Comparison of ENCODE assay signal across 27 cellular contexts in genomic region chr2:240511351-240512108, GRCh38. TPM values are rescaled to one million over a fixed set of nuclear protein-coding genes. Genes with fewer than 3 reads are reported as not detected.
DNase-seq lines count a peak whose midpoint lies in the region; TF ChIP-seq lines count a peak whose summit lies in the region.
"Had no signal": no experiment of that assay in that cellular context is flagged by ENCODE, and none has a peak within 500 bp of the region (broad histone marks: within the 10 kb centered on the region; RNA-seq: fewer than 3 reads in every experiment).

No MANE protein-coding gene starts in this region.

- TF ChIP-seq CTCF in esophagus muscularis mucosa (IDR thresholded peaks at IDR 0.05), result no peak
- TF ChIP-seq CTCF in transverse colon (IDR thresholded peaks at IDR 0.05), result no peak

- peaks cover 2% of the 10 kb centered on the region for H3K79me1 ChIP-seq in neuronal stem cell (ENCODE audit: low read depth, low read length)

- peak; percentile 23 for DNase-seq in activated CD4-positive, CD25-positive, alpha-beta regulatory T cell treated with anti-CD3 and anti-CD28 coated beads, Interleukin-2, amount 50 U/mL, for 72 hours
- no peak for DNase-seq in activated CD4-positive, CD25-positive, alpha-beta regulatory T cell (lab: John Stamatoyannopoulos, UW)
- DNase-seq in D341Med (ENCODE audit: low spot score), result peak; percentile 15
- DNase-seq in esophagus muscularis mucosa (ENCODE audit: extremely low spot score), result peak; percentile 37
- DNase-seq in neuronal stem cell (ENCODE audit: low spot score), result no peak
- no peak for DNase-seq in transverse colon
- DNase-seq in middle frontal gyrus (ENCODE audit: extremely low spot score, low spot score), result no peak
- DNase-seq in effector CD8-positive, alpha-beta T cell (lab: John Stamatoyannopoulos, UW), result no peak
- DNase-seq: activated B cell treated with CpG ODN at 0.5 μM for 24 hours; activated CD4-positive, alpha-beta T cell treated with anti-CD3 and anti-CD28 coated beads, Interleukin-2, amount 50 U/mL, for 48 hours; activated naive CD4-positive, alpha-beta T cell treated with anti-CD3 and anti-CD28 coated beads, Interleukin-2, amount 50 U/mL, for 16 hours; activated T-cell treated with anti-CD3 and anti-CD28 coated beads, Interleukin-2, amount 50 U/mL, for 24 hours; DMS79; gastrocnemius medialis; left colon; naive thymus-derived CD8-positive, alpha-beta T cell; NCI-H1417 treated with DMSO at 0.1 percent for 48 hours; NCI-H2029 treated with DMSO at 0.1 percent for 48 hours; NCI-H2227 treated with DMSO at 0.1 percent for 48 hours; NCI-H69; nucleus accumbens; PC-9; upper lobe of right lung had no signal

- H3K27me3 ChIP-seq in esophagus muscularis mucosa (no peaks in the 10 kb centered on the region), neuronal stem cell (ENCODE audit: control insufficient read depth in 3 of 3, insufficient read depth in 3 of 3, low read depth in 1 of 3, low read length in 3 of 3) (no peaks in the 10 kb centered on the region), transverse colon (no peaks in the 10 kb centered on the region)
- H3K27me3 ChIP-seq: body of pancreas, dorsolateral prefrontal cortex, gastrocnemius medialis, upper lobe of right lung had no signal

- H3K4me2 ChIP-seq in neuronal stem cell (ENCODE audit: insufficient read depth, low read length, poor library complexity, severe bottlenecking), result no peak overlapping the region
- H3K4me2 ChIP-seq: PC-9, SK-N-SH had no signal

- no peak overlapping the region for H2BK15ac ChIP-seq in neuronal stem cell (ENCODE audit: low read length)

- no peak overlapping the region for H2AFZ ChIP-seq in neuronal stem cell (ENCODE audit: low read length)
- H2AFZ ChIP-seq: PC-9 had no signal

- TF ChIP-seq POLR2A in esophagus muscularis mucosa (IDR thresholded peaks at IDR 0.05; ENCODE audit: low read depth), result no peak
- TF ChIP-seq POLR2A in transverse colon (IDR thresholded peaks at IDR 0.05), result no peak

- H2BK12ac ChIP-seq in neuronal stem cell (ENCODE audit: low read length), result no peak overlapping the region

- WGBS in esophagus muscularis mucosa, result 97% methylated on average over 22 of the region's 31 CpGs
- WGBS in neuronal stem cell (ENCODE audit: extremely low coverage in 2 of 2, insufficient read length in 2 of 2, insufficient replicate concordance in 1 of 2), 2 donors, result no CpG with 5 or more reads among the region's 31 CpGs
- WGBS in transverse colon (ENCODE audit: low coverage in 1 of 2), 2 donors, result 96% methylated on average over 22 of the region's 31 CpGs; no CpG with 5 or more reads in 1 of the 2 donors

- H2AK5ac ChIP-seq in neuronal stem cell (ENCODE audit: low read depth, low read length), result no peak overlapping the region

- no peak overlapping the region for H3K14ac ChIP-seq in neuronal stem cell (ENCODE audit: low read length)

- peaks cover 0 to 9% (median 2%) of the 10 kb centered on the region in 4 donors for H3K4me1 ChIP-seq in esophagus muscularis mucosa
- no peaks in the 10 kb centered on the region for H3K4me1 ChIP-seq in neuronal stem cell (ENCODE audit: control insufficient read depth in 2 of 2, insufficient read depth in 1 of 2, low read depth in 1 of 2, low read length in 2 of 2)
- H3K4me1 ChIP-seq in transverse colon, result peaks cover 0 to 5% (median 0%) of the 10 kb centered on the region in 4 donors
- H3K4me1 ChIP-seq: body of pancreas, gastrocnemius medialis, upper lobe of right lung had no signal

- H3K18ac ChIP-seq in neuronal stem cell (ENCODE audit: low read length), result no peak overlapping the region

- H3K9me3 ChIP-seq in esophagus muscularis mucosa (no peaks in the 10 kb centered on the region), neuronal stem cell (replicated peaks in 1 of 2; ENCODE audit: control insufficient read depth in 2 of 2, insufficient read depth in 1 of 2, low read depth in 1 of 2, low read length in 2 of 2) (peaks cover 0 to 1% of the 10 kb centered on the region in 2 donors), transverse colon (no peaks in the 10 kb centered on the region)
- H3K9me3 ChIP-seq: body of pancreas, gastrocnemius medialis, SK-N-SH, upper lobe of right lung had no signal

- intact Hi-C loops in esophagus muscularis mucosa (cut with DNase I), result loop anchor here (10.0 kb wide), 2 partner anchors 193 to 323 kb away; no protein-coding TSS in a partner anchor
- intact Hi-C loops in transverse colon (cut with DNase I; ENCODE audit: low total_unique reads), result no loop called here

- no peak overlapping the region for H3K4me3 ChIP-seq in esophagus muscularis mucosa
- peak overlapping the region in 1 of 2 donors; percentile 26 for H3K4me3 ChIP-seq in neuronal stem cell (ENCODE audit: low read length in 2 of 2)
- H3K4me3 ChIP-seq in transverse colon, result no peak overlapping the region
- H3K4me3 ChIP-seq: body of pancreas, dorsolateral prefrontal cortex, gastrocnemius medialis, PC-9, upper lobe of right lung had no signal

- H4K8ac ChIP-seq in neuronal stem cell (ENCODE audit: low read depth, low read length), result peak overlapping the region; percentile 68

- H3K27ac ChIP-seq in esophagus muscularis mucosa (replicated peaks in 1 of 4), result no peak overlapping the region
- no peak overlapping the region for H3K27ac ChIP-seq in neuronal stem cell (replicated peaks; ENCODE audit: low read length)
- H3K27ac ChIP-seq in transverse colon, result no peak overlapping the region
- H3K27ac ChIP-seq: 22Rv1, body of pancreas, dorsolateral prefrontal cortex, gastrocnemius medialis, PC-9, upper lobe of right lung had no signal

- no peak overlapping the region for H4K91ac ChIP-seq in neuronal stem cell (ENCODE audit: low read depth, low read length, poor library complexity)

- in situ Hi-C loops in transverse colon (cut with MboI; ENCODE audit: low pct_ligation_motif_present in 1 of 4, low pct_unique_long_range_greater_than_20kb in 1 of 4, low sequenced_read_pairs in 3 of 4), result loop anchor here in 2 of 4 donors (25.0 kb wide), 1 partner anchor 201 kb away; no protein-coding TSS in a partner anchor

- peak overlapping the region; percentile 2 for H3K23ac ChIP-seq in neuronal stem cell (ENCODE audit: low read depth, low read length, poor library complexity)

- H3K9ac ChIP-seq in neuronal stem cell (ENCODE audit: low read depth, low read length, poor library complexity), result no peak overlapping the region
- H3K9ac ChIP-seq: SK-N-SH had no signal

- no peak overlapping the region for H3K4ac ChIP-seq in neuronal stem cell (ENCODE audit: low read length)

- H2BK5ac ChIP-seq in neuronal stem cell (ENCODE audit: low read length), result no peak overlapping the region

- no peak for TF ChIP-seq EP300 in esophagus muscularis mucosa (IDR thresholded peaks at IDR 0.05)
- no peak for TF ChIP-seq EP300 in transverse colon (IDR thresholded peaks at IDR 0.05; ENCODE audit: low read depth)

- H3K36me3 ChIP-seq in esophagus muscularis mucosa, result peaks cover 0 to 25% (median 18%) of the 10 kb centered on the region in 4 donors
- peaks cover 0 to 4% of the 10 kb centered on the region in 2 donors for H3K36me3 ChIP-seq in neuronal stem cell (replicated peaks in 1 of 2; ENCODE audit: control insufficient read depth in 2 of 2, insufficient read depth in 2 of 2, low read length in 2 of 2)
- H3K36me3 ChIP-seq in transverse colon, result no peaks in the 10 kb centered on the region
- H3K36me3 ChIP-seq: upper lobe of right lung had no signal

- H2BK120ac ChIP-seq in neuronal stem cell (ENCODE audit: low read depth, low read length), result no peak overlapping the region

RNA-seq across cellular contexts. Expression of gene ANKMY1, which starts 46.3 kb away (rescaled TPM):
- total RNA-seq in esophagus muscularis mucosa (10 to 100 TPM in 2 of 4 donors, 1 to 10 TPM in 2; 9.1 to 10.9 (median 10.2) TPM), transverse colon (10 to 100 TPM; 15.1 to 64.0 (median 27.5) TPM)
- polyA plus RNA-seq in neuronal stem cell (2013, experiment 1 of 2), result 4.1 TPM
- 4.3 TPM for polyA plus RNA-seq in neuronal stem cell (2013, experiment 2 of 2)

RNA-seq across cellular contexts. Expression of gene DUSP28, which starts 48.6 kb away (rescaled TPM):
- total RNA-seq in esophagus muscularis mucosa, result 1 to 10 TPM; 3.8 to 7.3 (median 4.8) TPM
- polyA plus RNA-seq in neuronal stem cell (2013, experiment 1 of 2), result 3.8 TPM
- polyA plus RNA-seq in neuronal stem cell (2013, experiment 2 of 2), result 3.2 TPM
- 10 to 100 TPM in 1 of 4 donors, 1 to 10 TPM in 3; 3.4 to 10.8 (median 6.2) TPM for total RNA-seq in transverse colon

RNA-seq across cellular contexts. Expression of gene RNPEPL1, which starts 56.8 kb away (rescaled TPM):
- total RNA-seq in esophagus muscularis mucosa (100 to 1,000 TPM in 1 of 4 donors, 10 to 100 TPM in 3; 57.3 to 135 (median 70.2) TPM), transverse colon (100 to 1,000 TPM; 118 to 208 (median 151) TPM)
- 15.2 TPM for polyA plus RNA-seq in neuronal stem cell (2013, experiment 1 of 2)
- 15.3 TPM for polyA plus RNA-seq in neuronal stem cell (2013, experiment 2 of 2)

Comparison
In these comparisons a context has a peak if more than half of its experiments do, and no peak if none do; other contexts are left out.
1. DNase-seq: peak in activated CD4-positive, CD25-positive, alpha-beta regulatory T cell treated with anti-CD3 and anti-CD28 coated beads, Interleukin-2, amount 50 U/mL, for 72 hours (single experiment), D341Med (single experiment) and esophagus muscularis mucosa (single experiment); none in activated CD4-positive, CD25-positive, alpha-beta regulatory T cell (0 of 4), neuronal stem cell (single experiment), transverse colon (single experiment), middle frontal gyrus (single experiment) and effector CD8-positive, alpha-beta T cell (single experiment).